Comparison of ENCODE assay signal across 8 cellular contexts in genomic region chr17:39400547-39401411, GRCh38. TPM values are rescaled to one million over a fixed set of nuclear protein-coding genes. Genes with fewer than 3 reads are reported as not detected.
DNase-seq lines count a peak whose midpoint lies in the region; ATAC-seq, FAIRE-seq and TF ChIP-seq lines count a peak whose summit lies in the region.

No MANE protein-coding gene starts in this region.

- TF ChIP-seq POLR2A in endothelial cell of umbilical vein (IDR thresholded peaks at IDR 0.05; ENCODE audit: low read depth, low read length) (no peak), transverse colon (IDR thresholded peaks at IDR 0.05) (no peak)

- POLR2A ChIA-PET in T-cell (lab: Charles Lee) (no interaction called here), endothelial cell of umbilical vein (lab: Charles Lee) (interaction anchor here (0.6 to 1.6 kb wide), 3 partner anchors 13 to 201 kb away, joined by 3 to 5 read pairs (median 5); partner anchors contain the start of gene RPL19)

- H3K4me3 Mint-ChIP-seq in T-cell, result peak overlapping the region; percentile 93 to 95 (median 93)

- FAIRE-seq in endothelial cell of umbilical vein (lab: Jason Lieb, UNC), result no peak

- DNase-seq in EH (ENCODE audit: low read depth), result peak; percentile 18
- peak in 19 of 34 experiments; percentile 0 to 25 (median 5) for DNase-seq in T-cell
- DNase-seq in endothelial cell of umbilical vein (ENCODE audit: low read depth, low spot score), result peak; percentile 58
- peak; percentile 30 for DNase-seq in transverse colon
- DNase-seq in SHP77 (lab: John Stamatoyannopoulos, UW), result no peak
- no peak for DNase-seq in epidermal melanocyte (ENCODE audit: insufficient read length, low spot score)

- BruUV-seq in endothelial cell of umbilical vein (replicated peaks; lab: Mats Ljungman, UMichigan), result no TSS peak

- peak overlapping the region; percentile 63 for H2AFZ ChIP-seq in endothelial cell of umbilical vein (ENCODE audit: low read depth, low read length)

- dilution Hi-C loops in endothelial cell of umbilical vein (cut with MboI; ENCODE audit: extremely low pct_ligation_motif_present, low sequenced_read_pairs), result no loop called here

- peak; percentile 11 for ATAC-seq in HG02943 (IDR thresholded peaks at IDR 0.05; ENCODE audit: low read depth, unreplicated experiment)
- ATAC-seq in T-cell (replicated peaks in 1 of 4), result peak; percentile 3 to 14 (median 8)

- peak overlapping the region; percentile 79 for H3K9ac ChIP-seq in endothelial cell of umbilical vein (replicated peaks; ENCODE audit: extremely low read depth, insufficient read depth, low read length)
- peak overlapping the region; percentile 83 to 93 for H3K9ac ChIP-seq in mucosa of rectum (ENCODE audit: low read depth in 1 of 2, low read length in 2 of 2)

- in situ Hi-C loops in transverse colon (cut with MboI; ENCODE audit: low pct_ligation_motif_present in 1 of 4, low pct_unique_long_range_greater_than_20kb in 1 of 4, low sequenced_read_pairs in 3 of 4), result loop anchor here in 1 of 4 donors (10.0 kb wide), 1 partner anchor 54 kb away; the partner anchor contains the start of gene MED1

- H3K27me3 ChIP-seq in endothelial cell of umbilical vein (ENCODE audit: control insufficient read depth in 2 of 2, insufficient read depth in 2 of 2, low read length in 2 of 2) (no peaks in the 10 kb centered on the region), mucosa of rectum (ENCODE audit: control insufficient read depth in 2 of 2, insufficient read depth in 2 of 2, low read length in 2 of 2) (no peaks in the 10 kb centered on the region), transverse colon (no peaks in the 10 kb centered on the region)

- no peaks in the 10 kb centered on the region for H3K36me3 Mint-ChIP-seq in T-cell

- H3K9me1 ChIP-seq in endothelial cell of umbilical vein (replicated peaks; ENCODE audit: control insufficient read depth, extremely low read depth, insufficient read depth, low read length), result no peaks in the 10 kb centered on the region

- H3K27ac Mint-ChIP-seq in T-cell, result peak overlapping the region; percentile 89 to 92

- TF ChIP-seq EP300 in transverse colon (IDR thresholded peaks at IDR 0.05; ENCODE audit: low read depth), result no peak

- peaks cover 32 to 61% (median 57%) of the 10 kb centered on the region in 3 donors for H3K4me1 Mint-ChIP-seq in T-cell

- H3K36me3 ChIP-seq in endothelial cell of umbilical vein (ENCODE audit: control insufficient read depth in 2 of 2, extremely low read depth in 1 of 2, insufficient read depth in 2 of 2, low read length in 2 of 2), result no peaks in the 10 kb centered on the region
- no peaks in the 10 kb centered on the region for H3K36me3 ChIP-seq in mucosa of rectum (ENCODE audit: control insufficient read depth in 2 of 2, insufficient read depth in 2 of 2, low read length in 2 of 2)
- no peaks in the 10 kb centered on the region for H3K36me3 ChIP-seq in transverse colon

- peak overlapping the region; percentile 80 for H3K4me2 ChIP-seq in endothelial cell of umbilical vein (ENCODE audit: insufficient read depth, low read length)

- no peak for TF ChIP-seq CTCF in endothelial cell of umbilical vein (IDR thresholded peaks at IDR 0.05; ENCODE audit: extremely low read depth in 1 of 2, insufficient read depth in 1 of 2, low read depth in 1 of 2, low read length in 2 of 2)
- no peak for TF ChIP-seq CTCF in transverse colon (IDR thresholded peaks at IDR 0.05)

- H3K4me3 ChIP-seq in endothelial cell of umbilical vein (replicated peaks in 1 of 3; ENCODE audit: insufficient read depth in 1 of 3, low read depth in 1 of 3, low read length in 3 of 3), result peak overlapping the region; percentile 74 to 90 (median 81)
- peak overlapping the region; percentile 79 to 91 for H3K4me3 ChIP-seq in mucosa of rectum (ENCODE audit: low read length in 2 of 2)
- H3K4me3 ChIP-seq in transverse colon, result peak overlapping the region; percentile 66 to 99 (median 92)

- H3K9me3 ChIP-seq in endothelial cell of umbilical vein (replicated peaks; ENCODE audit: control insufficient read depth, insufficient read depth, low read length) (no peaks in the 10 kb centered on the region), mucosa of rectum (ENCODE audit: control insufficient read depth in 2 of 2, low read length in 2 of 2) (no peaks in the 10 kb centered on the region), transverse colon (no peaks in the 10 kb centered on the region)

- WGBS in transverse colon (ENCODE audit: low coverage in 1 of 2), 2 donors, result 3 to 6% methylated on average over 7 to 37 of the region's 46 CpGs

- CTCF ChIA-PET in T-cell (lab: Charles Lee) (interaction anchor here in 1 of 2 donors (0.7 to 1.2 kb wide), 3 partner anchors 13 to 94 kb away, joined by 3 to 5 read pairs (median 4); partner anchors contain the start of gene MED1), endothelial cell of umbilical vein (lab: Charles Lee) (interaction anchor here (0.7 to 1.7 kb wide), 4 partner anchors 94 to 418 kb away, joined by 3 to 12 read pairs (median 4); no protein-coding TSS in a partner anchor)

- peak overlapping the region; percentile 35 for H3K27ac ChIP-seq in endothelial cell of umbilical vein (ENCODE audit: insufficient read depth, low read depth, low read length)
- H3K27ac ChIP-seq in mucosa of rectum (ENCODE audit: low read depth in 2 of 2, low read length in 2 of 2), result peak overlapping the region; percentile 89 to 90
- H3K27ac ChIP-seq in transverse colon, result peak overlapping the region; percentile 88 to 99 (median 94)

- intact Hi-C loops in endothelial cell of umbilical vein (cut with micrococcal nuclease) (loop anchor here (2.0 kb wide), 1 partner anchor 130 kb away; no protein-coding TSS in a partner anchor), transverse colon (cut with DNase I; ENCODE audit: low total_unique reads) (no loop called here)

- no peaks in the 10 kb centered on the region for H3K27me3 Mint-ChIP-seq in T-cell

- H3K4me1 ChIP-seq in endothelial cell of umbilical vein (ENCODE audit: control insufficient read depth, extremely low read depth, insufficient read depth, low read length) (peaks cover 11% of the 10 kb centered on the region), mucosa of rectum (ENCODE audit: control insufficient read depth in 2 of 2, insufficient read depth in 2 of 2, low read length in 2 of 2) (peaks cover 15% of the 10 kb centered on the region in 2 donors), transverse colon (peaks cover 7 to 45% (median 19%) of the 10 kb centered on the region in 4 donors)

- H4K20me1 ChIP-seq in endothelial cell of umbilical vein (replicated peaks; ENCODE audit: control insufficient read depth, extremely low read depth, insufficient read depth, low read length), result no peaks in the 10 kb centered on the region

- H3K79me2 ChIP-seq in endothelial cell of umbilical vein (ENCODE audit: control insufficient read depth, insufficient read depth, low read length), result no peaks in the 10 kb centered on the region

- H3K9me3 Mint-ChIP-seq in T-cell, result no peaks in the 10 kb centered on the region

TF ChIP-seq in endothelial cell of umbilical vein, 7 proteins besides CTCF, POLR2A, EP300 and RAD21:
- TF ChIP-seq MYC (IDR thresholded peaks at IDR 0.05; ENCODE audit: low read depth, low read length) (no peak), FOS (IDR thresholded peaks at IDR 0.05; ENCODE audit: borderline replicate concordance, insufficient read depth, low read length) (no peak), MAX (IDR thresholded peaks at IDR 0.05; ENCODE audit: insufficient read depth, insufficient read length) (no peak), JUN (IDR thresholded peaks at IDR 0.05; ENCODE audit: borderline replicate concordance, insufficient read depth, insufficient read length, low read depth) (no peak), GATA2 (IDR thresholded peaks at IDR 0.05; ENCODE audit: insufficient read depth, insufficient read length, low read depth, low read length) (no peak), EZH2 (IDR thresholded peaks at IDR 0.05; ENCODE audit: borderline replicate concordance, low read depth, low read length, severe bottlenecking) (no peak), POLR2AphosphoS5 (IDR thresholded peaks at IDR 0.05; ENCODE audit: insufficient read depth, low read depth, low read length) (no peak)

RNA-seq across cellular contexts. Expression of gene FBXL20, which starts 0.6 kb away (rescaled TPM):
- total RNA-seq in T-cell, result 10 to 100 TPM; 23.5 to 30.0 (median 26.2) TPM
- 14.8 and 18.0 TPM in 2 replicates for total RNA-seq in endothelial cell of umbilical vein
- polyA plus RNA-seq in endothelial cell of umbilical vein, result 4.6 and 4.8 TPM in 2 replicates
- 3.4 and 3.5 TPM in 2 replicates for polyA plus RNA-seq in endothelial cell of umbilical vein (2011; cell fraction: cytosol; rRNA removed)
- 10.3 and 10.7 TPM in 2 replicates for polyA plus RNA-seq in endothelial cell of umbilical vein (2011; cell fraction: nucleus; rRNA removed)
- polyA plus RNA-seq in endothelial cell of umbilical vein (2012), result 3.7 and 5.4 TPM in 2 replicates
- 20.7 and 27.8 TPM in 2 replicates for polyA minus RNA-seq in endothelial cell of umbilical vein
- polyA minus RNA-seq in endothelial cell of umbilical vein (2011; cell fraction: cytosol; rRNA and poly(A)+ RNA removed), result 9.1 TPM
- polyA minus RNA-seq in endothelial cell of umbilical vein (2011; cell fraction: nucleus; rRNA and poly(A)+ RNA removed), result 11.5 and 14.4 TPM in 2 replicates
- total RNA-seq in transverse colon, result 10 to 100 TPM; 13.8 to 49.4 (median 23.1) TPM

RNA-seq across cellular contexts. Expression of gene MED1, which starts 50.3 kb away (rescaled TPM):
- 10 to 100 TPM; 41.4 to 55.6 (median 52.6) TPM for total RNA-seq in T-cell
- total RNA-seq in endothelial cell of umbilical vein, result 39.8 and 46.2 TPM in 2 replicates
- 18.2 and 19.8 TPM in 2 replicates for polyA plus RNA-seq in endothelial cell of umbilical vein
- 21.1 and 21.3 TPM in 2 replicates for polyA plus RNA-seq in endothelial cell of umbilical vein (2011; cell fraction: cytosol; rRNA removed)
- polyA plus RNA-seq in endothelial cell of umbilical vein (2011; cell fraction: nucleus; rRNA removed), result 29.2 and 33.3 TPM in 2 replicates
- 32.3 and 39.3 TPM in 2 replicates for polyA plus RNA-seq in endothelial cell of umbilical vein (2012)
- 44.2 and 50.2 TPM in 2 replicates for polyA minus RNA-seq in endothelial cell of umbilical vein
- 32.2 TPM for polyA minus RNA-seq in endothelial cell of umbilical vein (2011; cell fraction: cytosol; rRNA and poly(A)+ RNA removed)
- polyA minus RNA-seq in endothelial cell of umbilical vein (2011; cell fraction: nucleus; rRNA and poly(A)+ RNA removed), result 33.3 and 49.1 TPM in 2 replicates
- total RNA-seq in transverse colon, result 10 to 100 TPM in 3 of 4 donors, 1 to 10 TPM in 1; 4.8 to 20.9 (median 18.7) TPM

Comparison
In these comparisons a context has a peak if more than half of its experiments do, and no peak if none do; other contexts are left out.
1. DNase-seq: peak in EH (single experiment), T-cell (19 of 34), endothelial cell of umbilical vein (single experiment) and transverse colon (single experiment); none in SHP77 (0 of 2) and epidermal melanocyte (single experiment).
2. H3K27ac ChIP-seq: peak in every context shown above with its lines; median percentile 94 in transverse colon; 90 in mucosa of rectum; 35 in endothelial cell of umbilical vein.
3. Peak in every context shown above with its lines, with median percentiles within 50 percentile points of each other: H3K4me3 ChIP-seq.